ENCODE assay signal across 10 cellular contexts in the genomic region with DNA sequence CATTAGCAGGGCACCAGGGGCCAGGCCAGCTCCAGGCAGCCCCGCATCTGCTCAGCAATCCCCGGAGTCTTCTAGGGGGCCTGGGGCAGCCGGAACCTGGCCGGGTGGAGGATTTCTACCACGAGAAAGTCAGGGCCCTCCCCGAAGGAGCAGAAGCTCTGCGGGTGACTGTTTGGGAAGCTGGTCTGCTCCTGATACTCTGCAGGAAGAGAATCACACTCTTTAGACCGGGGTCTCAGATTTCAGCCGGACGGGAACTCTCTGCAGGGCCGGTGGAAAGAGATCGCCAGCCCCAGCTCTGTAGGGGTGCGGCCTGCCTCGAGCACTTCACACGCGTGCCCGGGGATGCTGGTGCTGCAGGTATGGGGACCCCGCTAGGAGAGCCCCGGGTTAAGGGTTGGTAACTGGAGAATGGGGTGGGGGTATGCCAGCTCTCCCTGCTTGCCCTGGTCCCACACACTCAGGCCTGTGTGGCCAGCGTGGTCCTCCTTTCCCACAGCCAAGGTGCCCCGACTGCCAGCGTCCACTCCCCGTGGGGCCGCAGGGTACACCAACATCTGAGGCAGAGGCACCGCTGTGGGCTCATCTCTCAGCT. TPM values are rescaled to one million over a fixed set of nuclear protein-coding genes. Genes with fewer than 3 reads are reported as not detected.
DNase-seq lines count a peak whose midpoint lies in the region; ATAC-seq, FAIRE-seq and TF ChIP-seq lines count a peak whose summit lies in the region.
"Had no signal": no experiment of that assay in that cellular context is flagged by ENCODE, and none has a peak within 500 bp of the region (broad histone marks: within the 10 kb centered on the region; RNA-seq: fewer than 3 reads in every experiment).

No MANE protein-coding gene starts in this region.

- H3K4me1 ChIP-seq in mucosa of descending colon (ENCODE audit: low read depth) = peaks cover 25% of the 10 kb centered on the region

- H3K4me3 ChIP-seq in astrocyte of the spinal cord (ENCODE audit: low read depth, low read length) = no peak overlapping the region
- no peak overlapping the region for H3K4me3 ChIP-seq in mucosa of descending colon

- DNase-seq in cardiac septum (ENCODE audit: low spot score) (peak; percentile 66), Right ventricle myocardium superior (no peak), astrocyte of the spinal cord (ENCODE audit: low read depth, low spot score) (peak; percentile 39), mucosa of descending colon (peak in 2 of 3 donors; percentile 23 to 41), GM13976 (ENCODE audit: low spot score) (no peak), erythroblast (lab: John Stamatoyannopoulos, UW) (no peak), urothelium cell line (ENCODE audit: low spot score) (no peak)
- DNase-seq: NCI-H446 treated with DMSO at 0.1 percent for 48 hours had no signal

- intact Hi-C loops in cardiac septum (cut with DNase I) = no loop called here
- intact Hi-C loops in Right ventricle myocardium superior (cut with DNase I) = no loop called here
- intact Hi-C loops in mucosa of descending colon (cut with DNase I, micrococcal nuclease) = no loop called here

- no peak for FAIRE-seq in urothelium cell line (lab: Jason Lieb, UNC)
- FAIRE-seq: bronchial epithelial cell had no signal

- ATAC-seq in Right ventricle myocardium superior (ENCODE audit: poor library complexity) (no peak), mucosa of descending colon (no peak), GM18858 (IDR thresholded peaks at IDR 0.05; ENCODE audit: unreplicated experiment) (no peak)

- TF ChIP-seq CTCF in astrocyte of the spinal cord (IDR thresholded peaks at IDR 0.05; ENCODE audit: low read depth, low read length) (no peak), mucosa of descending colon (IDR thresholded peaks at IDR 0.05) (no peak), GM13976 (IDR thresholded peaks at IDR 0.05; ENCODE audit: borderline replicate concordance, control extremely low read depth, extremely low read depth, insufficient read depth, missing control alignments) (no peak)

- H3K36me3 ChIP-seq in mucosa of descending colon (ENCODE audit: low read depth) = no peaks in the 10 kb centered on the region

- no peak for TF ChIP-seq POLR2A in erythroblast (IDR thresholded peaks at IDR 0.05; ENCODE audit: low read length)

- in situ Hi-C loops in astrocyte of the spinal cord (cut with HindIII; ENCODE audit: low sequenced_read_pairs) (no loop called here), GM13976 (cut with MboI; ENCODE audit: low sequenced_read_pairs, unreplicated experiment) (no loop called here)

- H3K9me3 ChIP-seq in mucosa of descending colon = no peaks in the 10 kb centered on the region

RNA-seq across cellular contexts. Expression of a gene that starts 20.1 kb away (rescaled TPM):
- total RNA-seq in cardiac septum (9.7 TPM), Right ventricle myocardium superior (11.2 TPM), mucosa of descending colon (10 to 100 TPM in 1 of 3 donors, 1 to 10 TPM in 2; 7.9 to 19.0 (median 8.4) TPM)

Comparison
In these comparisons a context has a peak if more than half of its experiments do, and no peak if none do; other contexts are left out.
1. DNase-seq: peak in cardiac septum (single experiment), astrocyte of the spinal cord (single experiment) and mucosa of descending colon (2 of 3); none in Right ventricle myocardium superior (single experiment), GM13976 (single experiment), erythroblast (0 of 2) and urothelium cell line (single experiment).